In the genomic region with DNA sequence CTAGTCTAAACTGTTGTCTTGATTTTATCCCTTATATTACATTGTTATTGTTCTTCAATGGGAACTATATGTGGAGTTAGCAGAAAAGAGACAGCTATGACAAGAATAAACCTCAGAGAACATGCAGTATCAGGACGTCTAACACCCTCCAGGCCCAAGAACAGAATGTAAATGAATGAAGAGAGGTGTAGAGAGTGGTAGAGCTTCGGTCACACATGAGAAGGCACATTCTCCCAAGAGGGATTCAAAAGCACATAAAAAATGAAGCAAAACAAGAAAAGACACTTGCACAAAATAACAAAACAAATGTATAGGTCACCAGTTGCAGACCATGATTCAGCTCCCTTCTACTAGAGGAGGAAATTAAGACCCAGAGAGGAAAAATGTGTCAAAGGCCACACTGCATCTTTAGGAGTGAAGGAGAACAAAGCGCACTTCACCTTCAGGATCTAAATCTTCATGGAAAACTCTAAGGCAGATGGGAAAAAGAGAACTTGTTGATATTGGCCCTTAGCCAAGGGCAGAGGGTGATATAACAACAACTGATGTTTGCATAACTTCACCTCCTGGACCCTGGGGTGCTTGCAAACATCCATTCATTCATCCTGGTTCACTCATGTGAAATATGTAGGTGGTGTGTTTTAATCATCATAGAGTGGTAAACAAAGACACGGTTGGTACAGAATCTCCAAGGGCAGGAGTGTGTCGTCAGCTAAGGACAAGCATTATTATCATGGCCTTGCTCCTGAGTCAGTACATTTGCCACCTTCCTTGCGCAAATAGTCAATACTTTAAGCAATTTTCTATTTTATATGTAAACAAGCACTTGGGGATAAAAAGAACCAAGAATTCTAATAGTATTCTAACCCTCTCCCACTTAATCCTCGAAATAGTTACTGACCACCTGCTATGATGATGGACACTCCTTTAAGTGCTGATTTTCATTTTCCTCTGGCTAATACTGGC, we compare ENCODE assay signal across 9 cellular contexts. TPM values are rescaled to one million over a fixed set of nuclear protein-coding genes. Genes with fewer than 3 reads are reported as not detected.
A peak's percentile ranks its signal among the peaks of the same experiment; 100 is the strongest.
DNase-seq lines count a peak whose midpoint lies in the region; ATAC-seq, FAIRE-seq and TF ChIP-seq lines count a peak whose summit lies in the region.
"Had no signal": no experiment of that assay in that cellular context is flagged by ENCODE, and none has a peak within 500 bp of the region (broad histone marks: within the 10 kb centered on the region; RNA-seq: fewer than 3 reads in every experiment).

No MANE protein-coding gene starts in this region.

- H3K27me3 ChIP-seq in bronchial epithelial cell (ENCODE audit: control insufficient read depth, insufficient read depth, low read length), result no peaks in the 10 kb centered on the region

- peak; percentile 28 for DNase-seq in COLO829 (ENCODE audit: low spot score)
- DNase-seq in NCI-H1048 (lab: John Stamatoyannopoulos, UW), result peak; percentile 23
- peak; percentile 82 for DNase-seq in bronchial epithelial cell (ENCODE audit: low read depth)
- DNase-seq in GM20000 (ENCODE audit: low spot score), result no peak
- DNase-seq in activated T-cell treated with anti-CD3 and anti-CD28 coated beads, Interleukin-2, amount 50 U/mL, for 1 hour, result no peak
- no peak for DNase-seq in ureter (ENCODE audit: low spot score)

- no peaks in the 10 kb centered on the region for H3K36me3 ChIP-seq in bronchial epithelial cell (ENCODE audit: control insufficient read depth, insufficient read depth, low read length)

- peak; percentile 54 for ATAC-seq in GM21737 (IDR thresholded peaks at IDR 0.05; ENCODE audit: unreplicated experiment)
- no peak for ATAC-seq in SK-N-SH treated with all-trans-retinoic acid at 6 μM for 48 hours

- FAIRE-seq in bronchial epithelial cell (lab: Jason Lieb, UNC), result no peak
- FAIRE-seq: colon had no signal

- H3K4me3 ChIP-seq in bronchial epithelial cell (ENCODE audit: low read depth, low read length), result no peak overlapping the region

- no peak for TF ChIP-seq CTCF in bronchial epithelial cell (IDR thresholded peaks at IDR 0.05; ENCODE audit: insufficient read depth, low read length, severe bottlenecking)
- TF ChIP-seq CTCF in GM20000 (IDR thresholded peaks at IDR 0.05; ENCODE audit: extremely low read depth, missing control alignments), result no peak

TF ChIP-seq in SK-N-SH treated with all-trans-retinoic acid at 6 μM for 48 hours, 23 proteins besides CTCF, POLR2A, EP300 and RAD21:
- TF ChIP-seq CSDC2 (CRISPR knock-in tag; IDR thresholded peaks at IDR 0.05), result no peak
- TF ChIP-seq ARNTL (CRISPR knock-in tag; IDR thresholded peaks at IDR 0.05; ENCODE audit: borderline replicate concordance, low read depth), result no peak
- TF ChIP-seq RARB (CRISPR knock-in tag; IDR thresholded peaks at IDR 0.05), result no peak
- no peak for TF ChIP-seq ISL1 (CRISPR knock-in tag; IDR thresholded peaks at IDR 0.05)
- no peak for TF ChIP-seq ESRRG (CRISPR knock-in tag; IDR thresholded peaks at IDR 0.05)
- TF ChIP-seq, protein P1, sequence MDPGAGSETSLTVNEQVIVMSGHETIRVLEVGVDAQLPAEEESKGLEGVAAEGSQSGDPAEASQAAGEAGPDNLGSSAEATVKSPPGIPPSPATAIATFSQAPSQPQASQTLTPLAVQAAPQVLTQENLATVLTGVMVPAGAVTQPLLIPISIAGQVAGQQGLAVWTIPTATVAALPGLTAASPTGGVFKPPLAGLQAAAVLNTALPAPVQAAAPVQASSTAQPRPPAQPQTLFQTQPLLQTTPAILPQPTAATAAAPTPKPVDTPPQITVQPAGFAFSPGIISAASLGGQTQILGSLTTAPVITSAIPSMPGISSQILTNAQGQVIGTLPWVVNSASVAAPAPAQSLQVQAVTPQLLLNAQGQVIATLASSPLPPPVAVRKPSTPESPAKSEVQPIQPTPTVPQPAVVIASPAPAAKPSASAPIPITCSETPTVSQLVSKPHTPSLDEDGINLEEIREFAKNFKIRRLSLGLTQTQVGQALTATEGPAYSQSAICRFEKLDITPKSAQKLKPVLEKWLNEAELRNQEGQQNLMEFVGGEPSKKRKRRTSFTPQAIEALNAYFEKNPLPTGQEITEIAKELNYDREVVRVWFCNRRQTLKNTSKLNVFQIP (CRISPR knock-in tag; IDR thresholded peaks at IDR 0.05; ENCODE audit: borderline replicate concordance, low read depth), result no peak
- TF ChIP-seq TCF4 (CRISPR knock-in tag; IDR thresholded peaks at IDR 0.05; ENCODE audit: borderline replicate concordance), result no peak
- no peak for TF ChIP-seq ZFP3 (CRISPR knock-in tag; IDR thresholded peaks at IDR 0.05)
- TF ChIP-seq, protein P2, sequence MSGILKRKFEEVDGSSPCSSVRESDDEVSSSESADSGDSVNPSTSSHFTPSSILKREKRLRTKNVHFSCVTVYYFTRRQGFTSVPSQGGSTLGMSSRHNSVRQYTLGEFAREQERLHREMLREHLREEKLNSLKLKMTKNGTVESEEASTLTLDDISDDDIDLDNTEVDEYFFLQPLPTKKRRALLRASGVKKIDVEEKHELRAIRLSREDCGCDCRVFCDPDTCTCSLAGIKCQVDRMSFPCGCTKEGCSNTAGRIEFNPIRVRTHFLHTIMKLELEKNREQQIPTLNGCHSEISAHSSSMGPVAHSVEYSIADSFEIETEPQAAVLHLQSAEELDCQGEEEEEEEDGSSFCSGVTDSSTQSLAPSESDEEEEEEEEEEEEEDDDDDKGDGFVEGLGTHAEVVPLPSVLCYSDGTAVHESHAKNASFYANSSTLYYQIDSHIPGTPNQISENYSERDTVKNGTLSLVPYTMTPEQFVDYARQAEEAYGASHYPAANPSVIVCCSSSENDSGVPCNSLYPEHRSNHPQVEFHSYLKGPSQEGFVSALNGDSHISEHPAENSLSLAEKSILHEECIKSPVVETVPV (CRISPR knock-in tag; IDR thresholded peaks at IDR 0.05), result no peak
- TF ChIP-seq GLIS3 (CRISPR knock-in tag; IDR thresholded peaks at IDR 0.05), result no peak
- no peak for TF ChIP-seq SNAI2 (CRISPR knock-in tag; IDR thresholded peaks at IDR 0.05)
TF ChIP-seq in SK-N-SH treated with all-trans-retinoic acid at 6 μM for 48 hours: peak in this region for 0.

RNA-seq across cellular contexts. Expression of a gene that starts 8.8 kb away (rescaled TPM):
- total RNA-seq in bronchial epithelial cell (1.0 and 1.1 TPM in 2 replicates), ureter (9.4 TPM)

Comparison
In these comparisons a context has a peak if more than half of its experiments do, and no peak if none do; other contexts are left out.
1. DNase-seq: peak in COLO829 (single experiment), NCI-H1048 (single experiment) and bronchial epithelial cell (single experiment); none in GM20000 (single experiment), activated T-cell treated with anti-CD3 and anti-CD28 coated beads, Interleukin-2, amount 50 U/mL, for 1 hour (single experiment) and ureter (single experiment).